28 cellular contexts compared by ENCODE assay signal in genomic region chr7:47771990-47772360, GRCh38.
DNase-seq lines count a peak whose midpoint lies in the region; ATAC-seq, FAIRE-seq and TF ChIP-seq lines count a peak whose summit lies in the region.
"Had no signal": no experiment of that assay in that cellular context is flagged by ENCODE, and none has a peak within 500 bp of the region (broad histone marks: within the 10 kb centered on the region; RNA-seq: fewer than 3 reads in every experiment).

No MANE protein-coding gene starts in this region.

- DNase-seq in A549 (ENCODE audit: low read depth in 1 of 2, low spot score in 1 of 2) (no peak), NCI-H460 (ENCODE audit: extremely low read depth, low read depth) (peak; percentile 97), endothelial cell of umbilical vein (ENCODE audit: low read depth, low spot score) (no peak), osteocyte (ENCODE audit: extremely low spot score, unreplicated experiment) (no peak), NCI-H446 treated with DMSO at 0.1 percent for 48 hours (lab: John Stamatoyannopoulos, UW) (no peak), WTC11 (ENCODE audit: low spot score) (no peak), NCI-H1048 (lab: John Stamatoyannopoulos, UW) (no peak), NAMALWA (ENCODE audit: low spot score) (no peak)
- DNase-seq: 8988T; activated CD4-positive, alpha-beta T cell treated with anti-CD3 and anti-CD28 coated beads for 48 hours; activated naive CD4-positive, alpha-beta T cell treated with Interleukin-2 at 50 U/mL for 16 hours; activated T-cell treated with anti-CD3 and anti-CD28 coated beads, Interleukin-2, amount 50 U/mL, for 4 hours; CD8-positive, alpha-beta memory T cell; DMS53; left colon; naive thymus-derived CD4-positive, alpha-beta T cell; NCI-H1694; NCI-H2171 treated with DMSO at 0.1 percent for 48 hours; NCI-H748 treated with DMSO at 0.1 percent for 48 hours; right lobe of liver; RPMI8226; T-helper 2 cell; upper lobe of left lung had no signal

- H3K4me1 ChIP-seq in A549 = peaks cover 41% of the 10 kb centered on the region
- H3K4me1 ChIP-seq in endothelial cell of umbilical vein (ENCODE audit: control insufficient read depth, extremely low read depth, insufficient read depth, low read length) = peaks cover 10% of the 10 kb centered on the region
- H3K4me1 ChIP-seq: parathyroid adenoma, upper lobe of left lung had no signal

- no peaks in the 10 kb centered on the region for H3K79me2 ChIP-seq in endothelial cell of umbilical vein (ENCODE audit: control insufficient read depth, insufficient read depth, low read length)
- H3K79me2 ChIP-seq: parathyroid adenoma had no signal

- peak overlapping the region; percentile 75 to 82 for H3K27ac ChIP-seq in A549
- no peak overlapping the region for H3K27ac ChIP-seq in endothelial cell of umbilical vein (ENCODE audit: insufficient read depth, low read depth, low read length)
- H3K27ac ChIP-seq: cardiac muscle cell, KMS-11, parathyroid adenoma, right lobe of liver, SK-N-MC, upper lobe of left lung had no signal

- FAIRE-seq in A549 (lab: Jason Lieb, UNC) = no peak
- FAIRE-seq in endothelial cell of umbilical vein (lab: Jason Lieb, UNC) = no peak
- FAIRE-seq: H54 had no signal

- dilution Hi-C loops in endothelial cell of umbilical vein (cut with MboI; ENCODE audit: extremely low pct_ligation_motif_present, low sequenced_read_pairs) = no loop called here

- TF ChIP-seq RAD21 in A549 (conservative IDR thresholded peaks at IDR 0.05 in 1 of 2, IDR thresholded peaks at IDR 0.05 in 1 of 2) = no peak

- TF ChIP-seq CTCF in A549 (IDR thresholded peaks at IDR 0.05) (no peak), endothelial cell of umbilical vein (IDR thresholded peaks at IDR 0.05; ENCODE audit: extremely low read depth in 1 of 2, insufficient read depth in 1 of 2, low read depth in 1 of 2, low read length in 2 of 2) (no peak), osteocyte (IDR thresholded peaks at IDR 0.05) (no peak), WTC11 (IDR thresholded peaks at IDR 0.05) (no peak)

- H3K27me3 ChIP-seq in endothelial cell of umbilical vein (ENCODE audit: control insufficient read depth in 2 of 2, insufficient read depth in 2 of 2, low read length in 2 of 2) = no peaks in the 10 kb centered on the region
- H3K27me3 ChIP-seq: cardiac muscle cell, right lobe of liver, upper lobe of left lung had no signal

- peaks cover 2% of the 10 kb centered on the region; the same call in 2 of the 3 replicates for H3K9me3 ChIP-seq in A549
- no peaks in the 10 kb centered on the region for H3K9me3 ChIP-seq in endothelial cell of umbilical vein (replicated peaks; ENCODE audit: control insufficient read depth, insufficient read depth, low read length)
- H3K9me3 ChIP-seq: right lobe of liver, upper lobe of left lung had no signal

- H3K4me3 ChIP-seq in A549 = no peak overlapping the region
- H3K4me3 ChIP-seq in endothelial cell of umbilical vein (replicated peaks in 1 of 3; ENCODE audit: insufficient read depth in 1 of 3, low read depth in 1 of 3, low read length in 3 of 3) = no peak overlapping the region
- H3K4me3 ChIP-seq: cardiac muscle cell, right lobe of liver, SK-N-MC, upper lobe of left lung had no signal

- intact Hi-C loops in endothelial cell of umbilical vein (cut with micrococcal nuclease) = no loop called here

- BruUV-seq in endothelial cell of umbilical vein (replicated peaks; lab: Mats Ljungman, UMichigan) = no TSS peak

- peak overlapping the region; percentile 95 for H3K27ac Mint-ChIP-seq in osteocyte (ENCODE audit: unreplicated experiment)
- no peak overlapping the region for H3K27ac Mint-ChIP-seq in WTC11
- H3K27ac Mint-ChIP-seq: CD8-positive, alpha-beta memory T cell; naive thymus-derived CD4-positive, alpha-beta T cell had no signal

- H3K4me2 ChIP-seq in A549 (peak overlapping the region; percentile 45), endothelial cell of umbilical vein (ENCODE audit: insufficient read depth, low read length) (no peak overlapping the region)
- H3K4me2 ChIP-seq: KMS-11 had no signal

- CTCF ChIA-PET in A549 (lab: Yijun Ruan, JAX) = interaction anchor here (0.9 to 3.3 kb wide), 4 partner anchors 9 to 375 kb away, joined by 3 to 25 read pairs (median 5); no protein-coding TSS in a partner anchor
- CTCF ChIA-PET in endothelial cell of umbilical vein (lab: Charles Lee) = interaction anchor here (1.2 to 1.6 kb wide), 4 partner anchors 8 to 506 kb away, joined by 4 to 7 read pairs (median 5); no protein-coding TSS in a partner anchor
- CTCF ChIA-PET in WTC11 (lab: Charles Lee) = interaction anchor here (1.7 kb wide), 1 partner anchor 47 kb away, joined by 3 read pairs; no protein-coding TSS in a partner anchor

- POLR2A ChIA-PET in A549 (lab: Yijun Ruan, JAX) (interaction anchor here (0.8 kb wide), 1 partner anchor 15 kb away, joined by 3 read pairs; no protein-coding TSS in a partner anchor), endothelial cell of umbilical vein (lab: Charles Lee) (no interaction called here), WTC11 (lab: Charles Lee) (no interaction called here)

- H3K36me3 Mint-ChIP-seq in osteocyte (ENCODE audit: unreplicated experiment) = no peaks in the 10 kb centered on the region
- H3K36me3 Mint-ChIP-seq in WTC11 = no peaks in the 10 kb centered on the region
- H3K36me3 Mint-ChIP-seq: naive thymus-derived CD4-positive, alpha-beta T cell had no signal

- H3K4me3 Mint-ChIP-seq in osteocyte (ENCODE audit: unreplicated experiment) (peak overlapping the region; percentile 5), WTC11 (no peak overlapping the region)
- H3K4me3 Mint-ChIP-seq: activated T-cell treated with anti-CD3 and anti-CD28 coated beads, Interleukin-2, amount 50 U/mL, for 4 hours; CD8-positive, alpha-beta memory T cell; naive thymus-derived CD4-positive, alpha-beta T cell had no signal

- H3K36me3 ChIP-seq in endothelial cell of umbilical vein (ENCODE audit: control insufficient read depth in 2 of 2, extremely low read depth in 1 of 2, insufficient read depth in 2 of 2, low read length in 2 of 2) = no peaks in the 10 kb centered on the region
- H3K36me3 ChIP-seq: cardiac muscle cell, right lobe of liver, upper lobe of left lung had no signal

- peak overlapping the region; percentile 33 for H2AFZ ChIP-seq in endothelial cell of umbilical vein (ENCODE audit: low read depth, low read length)
- H2AFZ ChIP-seq: parathyroid adenoma had no signal

- no peaks in the 10 kb centered on the region for H3K9me1 ChIP-seq in endothelial cell of umbilical vein (replicated peaks; ENCODE audit: control insufficient read depth, extremely low read depth, insufficient read depth, low read length)

- no peaks in the 10 kb centered on the region for H4K20me1 ChIP-seq in endothelial cell of umbilical vein (replicated peaks; ENCODE audit: control insufficient read depth, extremely low read depth, insufficient read depth, low read length)

- no peak overlapping the region for H3K9ac ChIP-seq in endothelial cell of umbilical vein (replicated peaks; ENCODE audit: extremely low read depth, insufficient read depth, low read length)
- H3K9ac ChIP-seq: KMS-11, parathyroid adenoma had no signal

- H3K9me3 Mint-ChIP-seq in osteocyte (ENCODE audit: unreplicated experiment) = peaks cover under 1% of the 10 kb centered on the region
- peaks cover under 1% of the 10 kb centered on the region; the same call in 1 of the 2 replicates for H3K9me3 Mint-ChIP-seq in WTC11

- H3K4me1 Mint-ChIP-seq in osteocyte (ENCODE audit: unreplicated experiment) = peaks cover 52% of the 10 kb centered on the region
- H3K4me1 Mint-ChIP-seq in WTC11 = peaks cover 10% of the 10 kb centered on the region
- H3K4me1 Mint-ChIP-seq: CD8-positive, alpha-beta memory T cell; naive thymus-derived CD4-positive, alpha-beta T cell had no signal

- TF ChIP-seq POLR2A in A549 (IDR thresholded peaks at IDR 0.05; ENCODE audit: low read length) (no peak), endothelial cell of umbilical vein (IDR thresholded peaks at IDR 0.05; ENCODE audit: low read depth, low read length) (no peak)

- TF ChIP-seq EP300 in A549 (IDR thresholded peaks at IDR 0.05) = no peak

- ATAC-seq in A549 = peak; percentile 40 to 50; a peak in 3 of 6 replicates
- no peak for ATAC-seq in WTC11
- ATAC-seq: activated T-cell treated with anti-CD3 and anti-CD28 coated beads, Interleukin-2, amount 50 U/mL, for 4 hours; left colon; naive thymus-derived CD4-positive, alpha-beta T cell; right lobe of liver had no signal

- 46% methylated on average over 5 of the region's 5 CpGs for WGBS in A549 (ENCODE audit: missing lambda C conversion rate)

- H3K27me3 Mint-ChIP-seq in osteocyte (ENCODE audit: unreplicated experiment) = no peaks in the 10 kb centered on the region
- no peaks in the 10 kb centered on the region for H3K27me3 Mint-ChIP-seq in WTC11 (ENCODE audit: low read depth)

TF ChIP-seq in A549, 52 proteins besides CTCF, POLR2A, EP300 and RAD21 (continues in another document):
- no peak for TF ChIP-seq MAZ (IDR thresholded peaks at IDR 0.05; ENCODE audit: borderline replicate concordance, low read depth, low read length)

TF ChIP-seq in endothelial cell of umbilical vein, 7 proteins besides CTCF, POLR2A, EP300 and RAD21 (continues in another document):
- TF ChIP-seq FOS (IDR thresholded peaks at IDR 0.05; ENCODE audit: borderline replicate concordance, insufficient read depth, low read length) = no peak
- TF ChIP-seq JUN (IDR thresholded peaks at IDR 0.05; ENCODE audit: borderline replicate concordance, insufficient read depth, insufficient read length, low read depth) = no peak
- TF ChIP-seq MAX (IDR thresholded peaks at IDR 0.05; ENCODE audit: insufficient read depth, insufficient read length) = no peak
- no peak for TF ChIP-seq GATA2 (IDR thresholded peaks at IDR 0.05; ENCODE audit: insufficient read depth, insufficient read length, low read depth, low read length)
- no peak for TF ChIP-seq EZH2 (IDR thresholded peaks at IDR 0.05; ENCODE audit: borderline replicate concordance, low read depth, low read length, severe bottlenecking)

TF ChIP-seq in WTC11, 78 proteins besides CTCF, POLR2A, EP300 and RAD21 (continues in another document):
- TF ChIP-seq SP1 (CRISPR knock-in tag; conservative IDR thresholded peaks at IDR 0.05) (no peak), ZSCAN18 (CRISPR knock-in tag; IDR thresholded peaks at IDR 0.05) (no peak), CBFB (CRISPR knock-in tag; IDR thresholded peaks at IDR 0.05; ENCODE audit: low read depth) (no peak), NFE2L1 (CRISPR knock-in tag; IDR thresholded peaks at IDR 0.05) (no peak), IRF2 (CRISPR knock-in tag; IDR thresholded peaks at IDR 0.05; ENCODE audit: borderline replicate concordance, low read depth) (no peak)
